In the genomic region with DNA sequence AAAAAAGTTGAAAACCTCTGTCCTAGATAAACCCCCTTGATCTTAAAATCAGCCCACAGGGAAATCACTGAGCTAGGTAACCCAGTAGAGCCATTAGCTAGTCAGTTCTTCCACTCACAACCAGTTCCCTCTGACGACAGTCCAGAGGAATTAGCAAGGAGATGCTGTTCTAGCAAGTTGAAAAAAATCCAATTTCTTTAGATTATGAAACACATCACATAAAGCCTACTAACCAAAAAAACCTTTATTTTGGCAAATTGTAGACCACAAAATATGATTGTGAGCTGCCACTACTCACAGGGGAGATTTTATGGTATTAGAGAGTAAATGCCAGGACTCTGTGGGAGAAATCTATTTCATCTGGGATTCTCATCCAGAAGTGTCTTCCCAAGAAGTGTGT, we compare ENCODE assay signal across 22 cellular contexts. TPM values are rescaled to one million over a fixed set of nuclear protein-coding genes. Genes with fewer than 3 reads are reported as not detected.
"Had no signal": no experiment of that assay in that cellular context is flagged by ENCODE, and none has a peak within 500 bp of the region (broad histone marks: within the 10 kb centered on the region; RNA-seq: fewer than 3 reads in every experiment).

No MANE protein-coding gene starts in this region.

- H3K4me3 Mint-ChIP-seq: natural killer cell treated with Interleukin-12 subunit alpha and Interleukin-12 subunit beta and Interleukin-15 and Interleukin-18, amount 100 ng/mL, for 72 hours; neural progenitor cell; stimulated activated naive B cell treated with anti-CD40 and anti-IgM and Interleukin-4, amounts not matched to agents 10 μg/mL and 1 μg/mL and 100 μg/mL, for 72 hours had no signal

- H3K36me3 Mint-ChIP-seq: natural killer cell treated with Interleukin-12 subunit alpha and Interleukin-12 subunit beta and Interleukin-15 and Interleukin-18, amount 100 ng/mL, for 72 hours; stimulated activated naive B cell treated with anti-CD40 and anti-IgM and Interleukin-4, amounts not matched to agents 10 μg/mL and 1 μg/mL and 100 μg/mL, for 72 hours had no signal

- H3K27ac Mint-ChIP-seq: natural killer cell treated with Interleukin-12 subunit alpha and Interleukin-12 subunit beta and Interleukin-15 and Interleukin-18, amount 100 ng/mL, for 72 hours; neural progenitor cell; stimulated activated naive B cell treated with anti-CD40 and anti-IgM and Interleukin-4, amounts not matched to agents 10 μg/mL and 1 μg/mL and 100 μg/mL, for 72 hours had no signal

- DNase-seq: cortex of kidney; dorsolateral prefrontal cortex; effector memory CD4-positive, alpha-beta T cell; heart left ventricle; hippocampal formation; left colon; left ventricle myocardium superior; mesenchymal stem cell; midbrain; occipital lobe; psoas muscle; retina; right lobe of liver; stimulated activated CD4-positive, alpha-beta T cell treated with anti-CD3 and anti-CD28 coated beads, Interleukin-2, amount 100 ng/mL, for 24 hours; stimulated activated CD4-positive, alpha-beta T cell treated with anti-CD3 and anti-CD28 coated beads, Interleukin-4, amount 100 ng/mL, for 4 hours; stimulated activated naive B cell treated with anti-CD40 and anti-IgM and Interleukin-4, amounts not matched to agents 10 μg/mL and 1 μg/mL and 100 μg/mL, for 72 hours; stomach; trophoblast cell had no signal

- H3K4me3 ChIP-seq: dorsolateral prefrontal cortex, heart left ventricle, lung, neural progenitor cell, psoas muscle, right lobe of liver, stomach had no signal

- H3K27me3 Mint-ChIP-seq: natural killer cell treated with Interleukin-12 subunit alpha and Interleukin-12 subunit beta and Interleukin-15 and Interleukin-18, amount 100 ng/mL, for 72 hours; stimulated activated naive B cell treated with anti-CD40 and anti-IgM and Interleukin-4, amounts not matched to agents 10 μg/mL and 1 μg/mL and 100 μg/mL, for 72 hours had no signal

- ATAC-seq: esophagus mucosa; heart left ventricle; left colon; left ventricle myocardium superior; natural killer cell treated with Interleukin-12 subunit alpha and Interleukin-12 subunit beta and Interleukin-15 and Interleukin-18, amount 100 ng/mL, for 72 hours; psoas muscle; right lobe of liver; stimulated activated naive B cell treated with anti-CD40 and anti-IgM and Interleukin-4, amounts not matched to agents 10 μg/mL and 1 μg/mL and 100 μg/mL, for 72 hours had no signal

- H3K4me1 Mint-ChIP-seq: neural progenitor cell; stimulated activated naive B cell treated with anti-CD40 and anti-IgM and Interleukin-4, amounts not matched to agents 10 μg/mL and 1 μg/mL and 100 μg/mL, for 72 hours had no signal

RNA-seq across cellular contexts. Expression of gene ADAMTS3, which starts 22.6 kb away (rescaled TPM):
- total RNA-seq: natural killer cell treated with Interleukin-12 subunit alpha and Interleukin-12 subunit beta and Interleukin-15 and Interleukin-18, amount 100 ng/mL, for 72 hours had no signal
